ENCODE assay signal across 14 cellular contexts in the genomic region with DNA sequence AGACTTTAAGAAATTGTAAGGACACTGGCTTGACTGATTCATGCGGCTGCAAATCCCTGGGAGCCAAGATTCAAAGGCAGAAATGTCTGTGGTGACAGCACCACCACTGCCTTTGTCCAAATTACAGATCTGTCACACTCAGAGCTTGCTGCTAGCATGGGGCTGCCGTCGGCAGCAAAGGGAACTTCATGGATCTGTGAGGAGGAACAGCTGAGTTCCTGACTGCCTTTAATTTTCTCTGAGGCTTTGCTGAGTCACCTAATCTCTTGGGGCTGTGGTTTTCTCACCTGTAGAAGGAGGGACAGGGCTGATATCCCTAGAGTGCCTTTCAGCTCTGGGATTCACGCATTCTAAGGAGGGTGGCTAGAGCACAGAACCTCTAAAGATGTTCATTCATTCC. TPM values are rescaled to one million over a fixed set of nuclear protein-coding genes. Genes with fewer than 3 reads are reported as not detected.
A peak's percentile ranks its signal among the peaks of the same experiment; 100 is the strongest.
DNase-seq lines count a peak whose midpoint lies in the region; ATAC-seq and TF ChIP-seq lines count a peak whose summit lies in the region.
"Had no signal": no experiment of that assay in that cellular context is flagged by ENCODE, and none has a peak within 500 bp of the region (broad histone marks: within the 10 kb centered on the region; RNA-seq: fewer than 3 reads in every experiment).

No MANE protein-coding gene starts in this region.

- H3K4me1 ChIP-seq in heart right ventricle = peaks cover 0 to 40% (median 5%) of the 10 kb centered on the region in 9 donors
- peaks cover 7% of the 10 kb centered on the region for H3K4me1 ChIP-seq in thymus (ENCODE audit: control insufficient read depth, insufficient read depth, low read length)

- no peak for DNase-seq in left ventricle myocardium superior
- DNase-seq in heart right ventricle = no peak
- no peak for DNase-seq in SK-N-MC (ENCODE audit: low read depth, low spot score)
- DNase-seq in islet precursor cell = peak; percentile 79
- no peak for DNase-seq in UCSD-AML1 (lab: John Stamatoyannopoulos, UW; ENCODE audit: unreplicated experiment)
- DNase-seq in activated gamma-delta T cell treated with Interleukin-2 at 50 U/mL for 16 hours = no peak
- no peak for DNase-seq in GDM1 (lab: John Stamatoyannopoulos, UW)
- DNase-seq: erythroblast; NCI-H2081 treated with DMSO at 0.1 percent for 48 hours; stimulated activated CD4-positive, alpha-beta T cell treated with anti-CD3 and anti-CD28 coated beads, Interleukin-4, amount 100 ng/mL, for 1 hour; stimulated activated naive CD4-positive, alpha-beta T cell had no signal

- H3K27me3 ChIP-seq in heart right ventricle (peaks cover 0 to 23% (median 9%) of the 10 kb centered on the region in 7 donors), thymus (ENCODE audit: control insufficient read depth, insufficient read depth) (no peaks in the 10 kb centered on the region)

- intact Hi-C loops in left ventricle myocardium superior (cut with micrococcal nuclease) (no loop called here), heart right ventricle (cut with DNase I) (loop anchor here in 1 of 10 donors (5.0 kb wide), 1 partner anchor 33 kb away; no protein-coding TSS in a partner anchor)

- ATAC-seq in left ventricle myocardium superior (peak; percentile 28), heart right ventricle (no peak)

- no peak for TF ChIP-seq CTCF in heart right ventricle (IDR thresholded peaks at IDR 0.05)

- 78 to 82% methylated on average over 4 of the region's 4 CpGs for WGBS in heart right ventricle, 2 donors
- 54% methylated on average over 4 of the region's 4 CpGs for WGBS in thymus

- no peak overlapping the region for H3K9ac ChIP-seq in SK-N-MC (ENCODE audit: insufficient read length)

- peak overlapping the region in 1 of 10 donors; percentile 71 for H3K27ac ChIP-seq in heart right ventricle
- peak overlapping the region; percentile 5; the same call in 1 of the 2 replicates for H3K27ac ChIP-seq in SK-N-MC
- peak overlapping the region; percentile 48 for H3K27ac ChIP-seq in thymus (ENCODE audit: low read depth)

- H3K9me3 ChIP-seq in heart right ventricle (no peaks in the 10 kb centered on the region), SK-N-MC (ENCODE audit: low read depth, low read length) (no peaks in the 10 kb centered on the region), thymus (ENCODE audit: control insufficient read depth) (no peaks in the 10 kb centered on the region)

- H3K4me3 ChIP-seq in heart right ventricle (no peak overlapping the region), SK-N-MC (no peak overlapping the region), thymus (ENCODE audit: low read length) (no peak overlapping the region)

- H3K36me3 ChIP-seq in heart right ventricle (no peaks in the 10 kb centered on the region), SK-N-MC (ENCODE audit: insufficient read depth, low read length) (peaks cover 18% of the 10 kb centered on the region), thymus (ENCODE audit: control insufficient read depth, insufficient read depth) (peaks cover 30% of the 10 kb centered on the region)

RNA-seq across cellular contexts. Expression of a gene that starts 4.1 kb away (rescaled TPM):
- 11.1 TPM for total RNA-seq in left ventricle myocardium superior
- total RNA-seq in heart right ventricle = 10 to 100 TPM in 1 of 10 donors, 1 to 10 TPM in 9; 5.9 to 14.1 (median 7.6) TPM
- 1 to 10 TPM in 1 of 2 donors, under 1 TPM in 1; 0.48 to 3.0 TPM for polyA plus RNA-seq in heart right ventricle
- 1.3 TPM for polyA plus RNA-seq in thymus
- total RNA-seq: lung microvascular endothelial cell, pulmonary artery endothelial cell had no signal

RNA-seq across cellular contexts. Expression of a gene that starts 48.1 kb away (rescaled TPM):
- 1.0 TPM for total RNA-seq in left ventricle myocardium superior
- total RNA-seq in heart right ventricle = 1 to 10 TPM in 1 of 10 donors, under 1 TPM in 3, not detected in 6; 0.26 to 1.9 (median 0.44) TPM
- not detected for polyA plus RNA-seq in heart right ventricle
- polyA plus RNA-seq in thymus = not detected
- total RNA-seq: lung microvascular endothelial cell had no signal
